Comparison of ENCODE assay signal across 15 cellular contexts in genomic region chr11:2265854-2266585, GRCh38. TPM values are rescaled to one million over a fixed set of nuclear protein-coding genes. Genes with fewer than 3 reads are reported as not detected.
A peak's percentile ranks its signal among the peaks of the same experiment; 100 is the strongest.
DNase-seq lines count a peak whose midpoint lies in the region; ATAC-seq and TF ChIP-seq lines count a peak whose summit lies in the region.
"Had no signal": no experiment of that assay in that cellular context is flagged by ENCODE, and none has a peak within 500 bp of the region (broad histone marks: within the 10 kb centered on the region; RNA-seq: fewer than 3 reads in every experiment).

No MANE protein-coding gene starts in this region.

- H3K4me3 Mint-ChIP-seq in activated CD4-positive, alpha-beta T cell treated with anti-CD3 and anti-CD28 coated beads, Interleukin-2, amount 10 ng/mL, durations not matched to agents 24 days and 14 days = peak overlapping the region; percentile 57
- H3K4me3 Mint-ChIP-seq in stimulated activated naive CD8-positive, alpha-beta T cell treated with anti-CD3 and anti-CD28 coated beads, Interleukin-15, amount 100 ng/mL, for 72 hours = peak overlapping the region; percentile 12 to 59
- H3K4me3 Mint-ChIP-seq: GM23338 had no signal

- no peak for TF ChIP-seq EP300 in esophagus muscularis mucosa (IDR thresholded peaks at IDR 0.05)

- peak overlapping the region; percentile 41 for H3K4me2 ChIP-seq in OCI-LY7 (ENCODE audit: low read length)
- H3K4me2 ChIP-seq: GM23338 had no signal

- DNase-seq in activated CD4-positive, alpha-beta T cell treated with anti-CD3 and anti-CD28 coated beads, Interleukin-2, amount 10 ng/mL, durations not matched to agents 24 days and 14 days = no peak
- DNase-seq in activated CD4-positive, alpha-beta T cell treated with anti-CD3 and anti-CD28 coated beads, Interleukin-2, amount 50 U/mL, for 1 hour = no peak
- DNase-seq in OCI-LY7 (ENCODE audit: low spot score) (no peak), esophagus muscularis mucosa (ENCODE audit: extremely low spot score) (peak; percentile 70)
- no peak for DNase-seq in stimulated activated naive CD8-positive, alpha-beta T cell treated with anti-CD3 and anti-CD28 coated beads, Interleukin-15, amount 100 ng/mL, for 72 hours
- no peak for DNase-seq in activated CD4-positive, CD25-positive, alpha-beta regulatory T cell (lab: John Stamatoyannopoulos, UW)
- DNase-seq in central memory CD4-positive, alpha-beta T cell = no peak
- DNase-seq: IMR-90, pancreas, tibial artery had no signal

- WGBS in esophagus muscularis mucosa = 83% methylated on average over 13 of the region's 24 CpGs

- H4K20me1 ChIP-seq in OCI-LY7 (ENCODE audit: insufficient read depth, low read length) = no peaks in the 10 kb centered on the region

- intact Hi-C loops in activated CD4-positive, alpha-beta T cell treated with anti-CD3 and anti-CD28 coated beads, Interleukin-2, amount 10 ng/mL, durations not matched to agents 24 days and 14 days (cut with micrococcal nuclease) = loop anchor here (1.0 to 10.0 kb wide), 3 partner anchors 124 to 619 kb away; partner anchors contain the start of gene CDKN1C
- intact Hi-C loops in OCI-LY7 (cut with micrococcal nuclease; ENCODE audit: unreplicated experiment) (loop anchor here (1.0 kb wide), 1 partner anchor 69 kb away; no protein-coding TSS in a partner anchor), esophagus muscularis mucosa (cut with DNase I) (no loop called here)

- no peak overlapping the region for H3K27ac ChIP-seq in OCI-LY7 (ENCODE audit: low read depth, low read length, poor library complexity, severe bottlenecking)
- H3K27ac ChIP-seq in esophagus muscularis mucosa (replicated peaks in 1 of 4) = no peak overlapping the region
- H3K27ac ChIP-seq: pancreas, tibial artery had no signal

- no peaks in the 10 kb centered on the region for H3K9me3 ChIP-seq in OCI-LY7 (ENCODE audit: low read length)
- no peaks in the 10 kb centered on the region for H3K9me3 ChIP-seq in esophagus muscularis mucosa
- H3K9me3 ChIP-seq: pancreas, tibial artery had no signal

- no peak for TF ChIP-seq POLR2A in esophagus muscularis mucosa (IDR thresholded peaks at IDR 0.05; ENCODE audit: low read depth)

- no peak overlapping the region for H2AFZ ChIP-seq in OCI-LY7 (ENCODE audit: low read length)
- H2AFZ ChIP-seq: GM23338 had no signal

- H3K27me3 Mint-ChIP-seq in activated CD4-positive, alpha-beta T cell treated with anti-CD3 and anti-CD28 coated beads, Interleukin-2, amount 10 ng/mL, durations not matched to agents 24 days and 14 days = peaks cover 11% of the 10 kb centered on the region
- H3K27me3 Mint-ChIP-seq in stimulated activated naive CD8-positive, alpha-beta T cell treated with anti-CD3 and anti-CD28 coated beads, Interleukin-15, amount 100 ng/mL, for 72 hours = peaks cover 22% of the 10 kb centered on the region

- no peaks in the 10 kb centered on the region for H3K9me3 Mint-ChIP-seq in activated CD4-positive, alpha-beta T cell treated with anti-CD3 and anti-CD28 coated beads, Interleukin-2, amount 10 ng/mL, durations not matched to agents 24 days and 14 days
- no peaks in the 10 kb centered on the region for H3K9me3 Mint-ChIP-seq in stimulated activated naive CD8-positive, alpha-beta T cell treated with anti-CD3 and anti-CD28 coated beads, Interleukin-15, amount 100 ng/mL, for 72 hours

- no peak overlapping the region for H3K4me3 ChIP-seq in OCI-LY7 (ENCODE audit: low read depth, low read length, poor library complexity, severe bottlenecking)
- H3K4me3 ChIP-seq in esophagus muscularis mucosa = no peak overlapping the region
- H3K4me3 ChIP-seq: GM23338, pancreas, tibial artery had no signal

- BruUV-seq in OCI-LY7 (replicated peaks; lab: Mats Ljungman, UMichigan) = no TSS peak

- POLR2A ChIA-PET in OCI-LY7 (lab: Charles Lee) = no interaction called here

- H3K4me1 ChIP-seq in OCI-LY7 (ENCODE audit: insufficient read depth, low read length, poor library complexity, severe bottlenecking) = peaks cover 11% of the 10 kb centered on the region
- peaks cover 21 to 26% (median 26%) of the 10 kb centered on the region in 4 donors for H3K4me1 ChIP-seq in esophagus muscularis mucosa

- CTCF ChIA-PET in OCI-LY7 (lab: Charles Lee; ENCODE audit: unreplicated experiment) = no interaction called here

- peak overlapping the region; percentile 68 for H3K27ac Mint-ChIP-seq in activated CD4-positive, alpha-beta T cell treated with anti-CD3 and anti-CD28 coated beads, Interleukin-2, amount 10 ng/mL, durations not matched to agents 24 days and 14 days
- peak overlapping the region in 1 of 2 donors; percentile 27 for H3K27ac Mint-ChIP-seq in stimulated activated naive CD8-positive, alpha-beta T cell treated with anti-CD3 and anti-CD28 coated beads, Interleukin-15, amount 100 ng/mL, for 72 hours
- H3K27ac Mint-ChIP-seq: GM23338 had no signal

- ATAC-seq in stimulated activated naive CD8-positive, alpha-beta T cell treated with anti-CD3 and anti-CD28 coated beads, Interleukin-15, amount 100 ng/mL, for 72 hours = no peak
- ATAC-seq in HG02981 (IDR thresholded peaks at IDR 0.05; ENCODE audit: unreplicated experiment) = no peak
- ATAC-seq: GM23338 had no signal

- H3K36me3 Mint-ChIP-seq in activated CD4-positive, alpha-beta T cell treated with anti-CD3 and anti-CD28 coated beads, Interleukin-2, amount 10 ng/mL, durations not matched to agents 24 days and 14 days (ENCODE audit: low read depth) = no peaks in the 10 kb centered on the region

- H3K9me2 ChIP-seq in OCI-LY7 (ENCODE audit: insufficient read depth, low read length) = no peaks in the 10 kb centered on the region

- H3K36me3 ChIP-seq in OCI-LY7 (ENCODE audit: insufficient read depth, low read length) (no peaks in the 10 kb centered on the region), esophagus muscularis mucosa (no peaks in the 10 kb centered on the region)
- H3K36me3 ChIP-seq: pancreas, tibial artery had no signal

- peaks cover 19% of the 10 kb centered on the region for H3K4me1 Mint-ChIP-seq in activated CD4-positive, alpha-beta T cell treated with anti-CD3 and anti-CD28 coated beads, Interleukin-2, amount 10 ng/mL, durations not matched to agents 24 days and 14 days
- peaks cover 41% of the 10 kb centered on the region for H3K4me1 Mint-ChIP-seq in stimulated activated naive CD8-positive, alpha-beta T cell treated with anti-CD3 and anti-CD28 coated beads, Interleukin-15, amount 100 ng/mL, for 72 hours

- no peak for TF ChIP-seq CTCF in OCI-LY7 (conservative IDR thresholded peaks at IDR 0.05; ENCODE audit: low read length)
- no peak for TF ChIP-seq CTCF in esophagus muscularis mucosa (IDR thresholded peaks at IDR 0.05)

- H3K79me2 ChIP-seq in OCI-LY7 (ENCODE audit: insufficient read depth, low read depth, low read length) = no peaks in the 10 kb centered on the region

- peaks cover 0 to 67% (median 24%) of the 10 kb centered on the region in 4 donors for H3K27me3 ChIP-seq in esophagus muscularis mucosa

RNA-seq across cellular contexts. Expression of gene ASCL2, which starts 4.4 kb away (rescaled TPM):
- total RNA-seq in activated CD4-positive, alpha-beta T cell treated with anti-CD3 and anti-CD28 coated beads, Interleukin-2, amount 10 ng/mL, durations not matched to agents 24 days and 14 days = 0.62 and 0.96 TPM in 2 replicates
- not detected in 2 replicates for total RNA-seq in OCI-LY7 (2014; rRNA removed; shearing (Covaris generic))
- not detected in 2 replicates for total RNA-seq in OCI-LY7 (2022)
- total RNA-seq in esophagus muscularis mucosa = under 1 TPM in 3 of 4 donors, not detected in 1; 0.32 to 0.83 (median 0.42) TPM
- total RNA-seq: A673, IMR-90, SK-MEL-5 had no signal

RNA-seq across cellular contexts. Expression of gene C11orf21, which starts 35.7 kb away (rescaled TPM):
- 2.4 and 2.6 TPM in 2 replicates for total RNA-seq in activated CD4-positive, alpha-beta T cell treated with anti-CD3 and anti-CD28 coated beads, Interleukin-2, amount 10 ng/mL, durations not matched to agents 24 days and 14 days
- total RNA-seq in OCI-LY7 (2014; rRNA removed; shearing (Covaris generic)) = 0.47 TPM in 1 of 2 replicates, not detected in the other
- total RNA-seq in OCI-LY7 (2022) (1.9 and 2.5 TPM in 2 replicates), esophagus muscularis mucosa (1 to 10 TPM in 1 of 4 donors, under 1 TPM in 2, not detected in 1; 0.29 to 1.2 (median 0.83) TPM)
- total RNA-seq: A673, bronchial epithelial cell, GM23338, IMR-90, SK-MEL-5 had no signal

RNA-seq across cellular contexts. Expression of gene TSPAN32, which starts 35.8 kb away (rescaled TPM):
- 2.4 and 2.6 TPM in 2 replicates for total RNA-seq in activated CD4-positive, alpha-beta T cell treated with anti-CD3 and anti-CD28 coated beads, Interleukin-2, amount 10 ng/mL, durations not matched to agents 24 days and 14 days
- 0.69 and 1.1 TPM in 2 replicates for total RNA-seq in OCI-LY7 (2014; rRNA removed; shearing (Covaris generic))
- total RNA-seq in OCI-LY7 (2022) (1.5 and 2.0 TPM in 2 replicates), esophagus muscularis mucosa (1 to 10 TPM in 2 of 4 donors, under 1 TPM in 1, not detected in 1; 0.52 to 3.5 (median 1.2) TPM)
- total RNA-seq: A673, bronchial epithelial cell, GM23338, IMR-90, SK-MEL-5 had no signal
